20 cellular contexts compared by ENCODE assay signal in genomic region chr5:1337490-1338195, GRCh38. TPM values are rescaled to one million over a fixed set of nuclear protein-coding genes. Genes with fewer than 3 reads are reported as not detected.
DNase-seq lines count a peak whose midpoint lies in the region; ATAC-seq, FAIRE-seq and TF ChIP-seq lines count a peak whose summit lies in the region.
"Had no signal": no experiment of that assay in that cellular context is flagged by ENCODE, and none has a peak within 500 bp of the region (broad histone marks: within the 10 kb centered on the region; RNA-seq: fewer than 3 reads in every experiment).

No MANE protein-coding gene starts in this region.

- TF ChIP-seq CTCF in OCI-LY7 (conservative IDR thresholded peaks at IDR 0.05; ENCODE audit: low read length) (no peak), kidney (IDR thresholded peaks at IDR 0.05; ENCODE audit: borderline replicate concordance, extremely low read depth, insufficient read depth) (no peak), osteoblast (IDR thresholded peaks at IDR 0.05; ENCODE audit: extremely low read depth, low read depth, low read length) (no peak)

- BruUV-seq in OCI-LY7 (replicated peaks; lab: Mats Ljungman, UMichigan) = no TSS peak

- H3K9ac ChIP-seq in kidney (ENCODE audit: low read length in 2 of 2) = no peak overlapping the region

- H3K4me2 ChIP-seq in OCI-LY7 (ENCODE audit: low read length) (peak overlapping the region; percentile 55; the same call in 1 of the 2 replicates), osteoblast (ENCODE audit: insufficient read depth, low read length) (no peak overlapping the region)

- ATAC-seq in Right ventricle myocardium superior (ENCODE audit: poor library complexity) = no peak
- no peak for ATAC-seq in GM18907 (IDR thresholded peaks at IDR 0.05; ENCODE audit: unreplicated experiment)
- ATAC-seq: Panc1 had no signal

- H4K20me1 ChIP-seq in OCI-LY7 (ENCODE audit: insufficient read depth, low read length) (no peaks in the 10 kb centered on the region; the same call in 1 of the 2 replicates), osteoblast (ENCODE audit: insufficient read depth, low read length) (peaks cover 15% of the 10 kb centered on the region)

- H3K9me3 ChIP-seq in OCI-LY7 (ENCODE audit: low read length) = no peaks in the 10 kb centered on the region
- H3K9me3 ChIP-seq in kidney (ENCODE audit: control insufficient read depth in 1 of 2, low read length in 2 of 2) = no peaks in the 10 kb centered on the region
- no peaks in the 10 kb centered on the region for H3K9me3 ChIP-seq in osteoblast (ENCODE audit: low read depth, low read length)
- no peaks in the 10 kb centered on the region for H3K9me3 ChIP-seq in HAP-1

- H3K27me3 ChIP-seq in osteoblast (ENCODE audit: insufficient read depth, low read length) = no peaks in the 10 kb centered on the region
- H3K27me3 ChIP-seq in HAP-1 (ENCODE audit: low read depth) = no peaks in the 10 kb centered on the region

- peaks cover 47% of the 10 kb centered on the region for H3K79me2 ChIP-seq in OCI-LY7 (ENCODE audit: insufficient read depth, low read depth, low read length)
- peaks cover 9% of the 10 kb centered on the region for H3K79me2 ChIP-seq in osteoblast (ENCODE audit: insufficient read depth, low read length)

- DNase-seq in Right ventricle myocardium superior (peak; percentile 16), cardiac septum (ENCODE audit: low spot score) (no peak), OCI-LY7 (ENCODE audit: low spot score) (no peak), kidney (peak; percentile 49), osteoblast (ENCODE audit: insufficient read length, low spot score, missing footprints) (peak; percentile 63), HAP-1 (ENCODE audit: low spot score in 2 of 2) (no peak), substantia nigra (lab: John Stamatoyannopoulos, UW) (no peak)
- DNase-seq: AML-193, DND-41, GOT3, KG1, NCI-H1417, NCI-H1930, NCI-H526, SHP77 had no signal

- H3K36me3 ChIP-seq in OCI-LY7 (ENCODE audit: insufficient read depth, low read length) = peaks cover 95% of the 10 kb centered on the region
- peaks cover 31 to 66% of the 10 kb centered on the region in 2 donors for H3K36me3 ChIP-seq in kidney (ENCODE audit: control insufficient read depth in 1 of 2, insufficient read depth in 2 of 2, low read length in 2 of 2)
- H3K36me3 ChIP-seq in osteoblast (ENCODE audit: insufficient read depth, low read length) = peaks cover 64% of the 10 kb centered on the region
- peaks cover 79% of the 10 kb centered on the region for H3K36me3 ChIP-seq in HAP-1 (replicated peaks)

- CTCF ChIA-PET in OCI-LY7 (lab: Charles Lee; ENCODE audit: unreplicated experiment) = no interaction called here

- FAIRE-seq in kidney (lab: Jason Lieb, UNC) = no peak
- FAIRE-seq: G401.6 had no signal

- H3K4me3 ChIP-seq in OCI-LY7 (ENCODE audit: low read depth, low read length, poor library complexity, severe bottlenecking) (no peak overlapping the region), kidney (ENCODE audit: low read length in 2 of 2) (no peak overlapping the region), osteoblast (ENCODE audit: insufficient read depth, low read length) (no peak overlapping the region), HAP-1 (no peak overlapping the region)
- H3K4me3 ChIP-seq: SK-N-MC had no signal

- H2AFZ ChIP-seq in OCI-LY7 (ENCODE audit: low read length) (no peak overlapping the region), osteoblast (ENCODE audit: low read length) (no peak overlapping the region)

- no peaks in the 10 kb centered on the region for H3K9me2 ChIP-seq in OCI-LY7 (ENCODE audit: insufficient read depth, low read length)

- POLR2A ChIA-PET in OCI-LY7 (lab: Charles Lee) = no interaction called here

- intact Hi-C loops in Right ventricle myocardium superior (cut with DNase I) (no loop called here), cardiac septum (cut with DNase I) (no loop called here), OCI-LY7 (cut with micrococcal nuclease; ENCODE audit: unreplicated experiment) (no loop called here), kidney (cut with DNase I) (no loop called here)

- H3K4me1 ChIP-seq in OCI-LY7 (ENCODE audit: insufficient read depth, low read length, poor library complexity, severe bottlenecking) (peaks cover 51% of the 10 kb centered on the region), kidney (ENCODE audit: control insufficient read depth in 1 of 2, insufficient read depth in 1 of 2, low read depth in 1 of 2, low read length in 2 of 2) (peaks cover 0 to 15% of the 10 kb centered on the region in 2 donors), osteoblast (ENCODE audit: insufficient read depth, low read length) (no peaks in the 10 kb centered on the region), HAP-1 (no peaks in the 10 kb centered on the region)

- in situ Hi-C loops in HAP-1 (cut with MboI; ENCODE audit: low sequenced_read_pairs) = no loop called here

- H3K27ac ChIP-seq in OCI-LY7 (ENCODE audit: low read depth, low read length, poor library complexity, severe bottlenecking) = peak overlapping the region; percentile 83
- H3K27ac ChIP-seq in kidney (ENCODE audit: low read depth in 2 of 2, low read length in 2 of 2) = peak overlapping the region; percentile 51 to 74
- no peak overlapping the region for H3K27ac ChIP-seq in osteoblast (ENCODE audit: low read depth, low read length)
- H3K27ac ChIP-seq in substantia nigra (ENCODE audit: low read depth, low read length, poor library complexity, severe bottlenecking) = no peak overlapping the region
- H3K27ac ChIP-seq: 22Rv1, SK-N-MC had no signal

RNA-seq across cellular contexts. Expression of gene CLPTM1L, which starts 7.3 kb away (rescaled TPM):
- 30.4 TPM for total RNA-seq in Right ventricle myocardium superior
- total RNA-seq in cardiac septum = 42.6 TPM
- 356 and 395 TPM in 2 replicates for total RNA-seq in OCI-LY7 (2014; rRNA removed; shearing (Covaris generic))
- total RNA-seq in OCI-LY7 (2022) = 395 and 396 TPM in 2 replicates
- total RNA-seq in kidney = 96.6 TPM
- polyA plus RNA-seq in kidney (ENCODE audit: insufficient read depth, low read depth, low replicate concordance) = 135 TPM
- 134 and 139 TPM in 2 replicates for total RNA-seq in osteoblast

RNA-seq across cellular contexts. Expression of gene TERT, which starts 42.8 kb away (rescaled TPM):
- total RNA-seq in Right ventricle myocardium superior (not detected), cardiac septum (not detected), OCI-LY7 (2022) (173 and 198 TPM in 2 replicates), kidney (0.91 TPM), osteoblast (not detected in 2 replicates)
- total RNA-seq in OCI-LY7 (2014; rRNA removed; shearing (Covaris generic)) = 120 and 156 TPM in 2 replicates
- polyA plus RNA-seq in kidney (ENCODE audit: insufficient read depth, low read depth, low replicate concordance) = not detected

Comparison
In these comparisons a context has a peak if more than half of its experiments do, and no peak if none do; other contexts are left out.
1. DNase-seq: peak in Right ventricle myocardium superior (single experiment), kidney (single experiment) and osteoblast (single experiment); none in cardiac septum (single experiment), OCI-LY7 (single experiment), HAP-1 (0 of 2) and substantia nigra (0 of 49).
2. H3K27ac ChIP-seq: peak in OCI-LY7 (single experiment) and kidney (2 of 2); none in osteoblast (single experiment) and substantia nigra (single experiment).
3. RNA of gene TERT, which starts 42.8 kb away (total RNA-seq): 120 to 198 TPM in OCI-LY7; 0.91 TPM in kidney (single experiment), not detected in Right ventricle myocardium superior (single experiment), not detected in cardiac septum (single experiment) and not detected in osteoblast; every median in the first group is over 10 times any median in the second.